Comparison of ENCODE assay signal across 9 cellular contexts in the genomic region with DNA sequence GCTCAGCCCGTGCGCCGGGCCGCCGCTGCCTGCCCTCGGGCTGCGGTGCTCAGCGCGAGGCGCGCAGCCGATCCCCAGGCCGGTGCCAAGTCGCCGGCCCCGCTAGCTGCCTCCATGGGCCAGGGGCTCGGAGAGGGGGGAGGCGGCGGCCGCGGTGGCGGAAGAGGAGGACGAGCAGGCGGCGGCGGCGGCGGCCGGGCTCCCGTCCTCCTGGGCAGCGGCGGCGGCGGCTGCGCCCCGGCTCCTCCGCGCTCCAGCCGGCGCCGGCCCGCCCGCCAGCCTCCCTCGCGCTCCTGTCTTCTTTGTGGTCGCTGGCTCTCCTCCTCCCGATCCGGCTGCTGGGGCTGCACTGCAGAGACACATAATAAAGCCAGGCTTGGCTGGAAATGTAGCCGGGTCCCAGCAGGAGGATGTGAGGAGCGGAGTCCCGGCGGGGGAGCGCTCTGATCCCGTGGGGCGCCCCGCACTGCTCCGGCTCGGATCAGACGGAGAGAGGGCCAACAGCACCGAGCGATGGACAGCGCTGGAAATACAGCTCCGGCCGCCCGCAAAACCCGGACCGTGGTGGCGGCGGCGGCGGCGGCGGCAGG. TPM values are rescaled to one million over a fixed set of nuclear protein-coding genes. Genes with fewer than 3 reads are reported as not detected.
DNase-seq lines count a peak whose midpoint lies in the region; ATAC-seq and TF ChIP-seq lines count a peak whose summit lies in the region.
"Had no signal": no experiment of that assay in that cellular context is flagged by ENCODE, and none has a peak within 500 bp of the region (broad histone marks: within the 10 kb centered on the region; RNA-seq: fewer than 3 reads in every experiment).

No MANE protein-coding gene starts in this region.

- no peak for TF ChIP-seq EP300 in esophagus muscularis mucosa (IDR thresholded peaks at IDR 0.05)

- peak overlapping the region; percentile 61 for H3K4me3 Mint-ChIP-seq in activated CD4-positive, alpha-beta memory T cell treated with anti-CD3 and anti-CD28 coated beads, Interleukin-2, amount 10 ng/mL, durations not matched to agents 7 days and 5 days

- no peak for TF ChIP-seq CTCF in NB4 (IDR thresholded peaks at IDR 0.05; ENCODE audit: low read depth, low read length)
- peak in 2 of 3 experiments; percentile 45 to 48 for TF ChIP-seq CTCF in esophagus muscularis mucosa (IDR thresholded peaks at IDR 0.05)
- no peak for TF ChIP-seq CTCF in thoracic aorta (IDR thresholded peaks at IDR 0.05)

- no peak overlapping the region for H3K27ac Mint-ChIP-seq in activated CD4-positive, alpha-beta memory T cell treated with anti-CD3 and anti-CD28 coated beads, Interleukin-2, amount 10 ng/mL, durations not matched to agents 7 days and 5 days

- WGBS in esophagus muscularis mucosa, result 4% methylated on average over 12 of the region's 73 CpGs

- H3K4me1 ChIP-seq in esophagus muscularis mucosa, result peaks cover 22 to 56% (median 55%) of the 10 kb centered on the region in 4 donors
- peaks cover 4 to 32% of the 10 kb centered on the region in 2 donors for H3K4me1 ChIP-seq in thoracic aorta (ENCODE audit: control insufficient read depth in 1 of 2, low read depth in 2 of 2)

- CTCF ChIA-PET in activated CD4-positive, alpha-beta memory T cell treated with anti-CD3 and anti-CD28 coated beads, Interleukin-2, amount 10 ng/mL, durations not matched to agents 7 days and 5 days (lab: Charles Lee), result interaction anchor here (0.6 to 3.2 kb wide), 12 partner anchors 11 to 470 kb away, joined by 3 to 13 read pairs (median 4); a partner anchor contains a TSS

- POLR2A ChIA-PET in activated CD4-positive, alpha-beta memory T cell treated with anti-CD3 and anti-CD28 coated beads, Interleukin-2, amount 10 ng/mL, durations not matched to agents 7 days and 5 days (lab: Charles Lee), result no interaction called here

- H3K27ac ChIP-seq in esophagus muscularis mucosa (replicated peaks in 1 of 4) (peak overlapping the region; percentile 94 to 97 (median 96)), thoracic aorta (peak overlapping the region; percentile 25 to 65)
- H3K27ac ChIP-seq: 22Rv1 had no signal

- intact Hi-C loops in esophagus muscularis mucosa (cut with DNase I), result loop anchor here (5.0 kb wide), 4 partner anchors 105 to 365 kb away; no protein-coding TSS in a partner anchor

- H3K9me3 ChIP-seq in esophagus muscularis mucosa (no peaks in the 10 kb centered on the region), thoracic aorta (no peaks in the 10 kb centered on the region)

- peaks cover 14% of the 10 kb centered on the region for H3K4me1 Mint-ChIP-seq in activated CD4-positive, alpha-beta memory T cell treated with anti-CD3 and anti-CD28 coated beads, Interleukin-2, amount 10 ng/mL, durations not matched to agents 7 days and 5 days

- H3K27me3 ChIP-seq in esophagus muscularis mucosa (peaks cover 0 to 5% (median 0%) of the 10 kb centered on the region in 4 donors), thoracic aorta (replicated peaks; ENCODE audit: insufficient read depth) (no peaks in the 10 kb centered on the region)

- DNase-seq in DMS 273 (lab: John Stamatoyannopoulos, UW; ENCODE audit: unreplicated experiment) (peak; percentile 93), DMS 273 treated with DMSO at 0.1 percent for 48 hours (lab: John Stamatoyannopoulos, UW) (no peak), NB4 (ENCODE audit: low read depth) (peak; percentile 60), esophagus muscularis mucosa (ENCODE audit: extremely low spot score) (no peak), midbrain (lab: John Stamatoyannopoulos, UW) (peak; percentile 76), thoracic aorta (ENCODE audit: low spot score) (no peak)
- peak; percentile 31 for DNase-seq in activated CD4-positive, alpha-beta memory T cell treated with anti-CD3 and anti-CD28 coated beads, Interleukin-2, amount 10 ng/mL, durations not matched to agents 7 days and 5 days

- ATAC-seq in thoracic aorta (ENCODE audit: insufficient number of reproducible peaks, low FRiP score, low read depth), result peak; percentile 62
- ATAC-seq in GM21423 (IDR thresholded peaks at IDR 0.05; ENCODE audit: unreplicated experiment), result no peak

- no peaks in the 10 kb centered on the region for H3K9me3 Mint-ChIP-seq in activated CD4-positive, alpha-beta memory T cell treated with anti-CD3 and anti-CD28 coated beads, Interleukin-2, amount 10 ng/mL, durations not matched to agents 7 days and 5 days

- no peaks in the 10 kb centered on the region for H3K36me3 Mint-ChIP-seq in activated CD4-positive, alpha-beta memory T cell treated with anti-CD3 and anti-CD28 coated beads, Interleukin-2, amount 10 ng/mL, durations not matched to agents 7 days and 5 days (ENCODE audit: low read depth)

- TF ChIP-seq POLR2A in NB4 (IDR thresholded peaks at IDR 0.05; ENCODE audit: extremely low read depth, insufficient read length) (no peak), esophagus muscularis mucosa (IDR thresholded peaks at IDR 0.05; ENCODE audit: low read depth) (no peak)

- H3K27me3 Mint-ChIP-seq in activated CD4-positive, alpha-beta memory T cell treated with anti-CD3 and anti-CD28 coated beads, Interleukin-2, amount 10 ng/mL, durations not matched to agents 7 days and 5 days, result peaks cover 50% of the 10 kb centered on the region

- H3K4me3 ChIP-seq in NB4 (ENCODE audit: low read depth, low read length) (no peak overlapping the region), esophagus muscularis mucosa (peak overlapping the region; percentile 84 to 96 (median 87)), thoracic aorta (peak overlapping the region; percentile 97)

- H3K36me3 ChIP-seq in esophagus muscularis mucosa (no peaks in the 10 kb centered on the region), thoracic aorta (no peaks in the 10 kb centered on the region)

RNA-seq across cellular contexts. Expression of a gene that starts 0.9 kb away (rescaled TPM):
- total RNA-seq in activated CD4-positive, alpha-beta memory T cell treated with anti-CD3 and anti-CD28 coated beads, Interleukin-2, amount 10 ng/mL, durations not matched to agents 7 days and 5 days, result not detected
- 10 to 100 TPM in 2 of 4 donors, 1 to 10 TPM in 2; 8.7 to 22.5 (median 10.3) TPM for total RNA-seq in esophagus muscularis mucosa
- total RNA-seq in thoracic aorta, result 10 to 100 TPM; 16.2 to 22.9 TPM

Comparison
In these comparisons a context has a peak if more than half of its experiments do, and no peak if none do; other contexts are left out.
1. DNase-seq: peak in DMS 273 (single experiment), NB4 (single experiment), activated CD4-positive, alpha-beta memory T cell treated with anti-CD3 and anti-CD28 coated beads, Interleukin-2, amount 10 ng/mL, durations not matched to agents 7 days and 5 days (single experiment) and midbrain (single experiment); none in DMS 273 treated with DMSO at 0.1 percent for 48 hours (single experiment), esophagus muscularis mucosa (single experiment) and thoracic aorta (single experiment).
2. CTCF ChIP-seq: peak in esophagus muscularis mucosa (2 of 3); none in NB4 (single experiment) and thoracic aorta (single experiment).
3. RNA of a gene that starts 0.9 kb away (total RNA-seq): 16.2 to 22.9 TPM in thoracic aorta and 8.7 to 22.5 TPM in esophagus muscularis mucosa; not detected in activated CD4-positive, alpha-beta memory T cell treated with anti-CD3 and anti-CD28 coated beads, Interleukin-2, amount 10 ng/mL, durations not matched to agents 7 days and 5 days; every median in the first group is over 4 times any median in the second.